In genomic region chr5:16456103-16456832, GRCh38 we compare ENCODE assay signal across 8 cellular contexts. TPM values are rescaled to one million over a fixed set of nuclear protein-coding genes. Genes with fewer than 3 reads are reported as not detected.
DNase-seq lines count a peak whose midpoint lies in the region; ATAC-seq and TF ChIP-seq lines count a peak whose summit lies in the region.

No MANE protein-coding gene starts in this region.

- DNase-seq in AG04450 (ENCODE audit: low read depth, low spot score) (peak; percentile 36), GM12865 (ENCODE audit: low read depth) (peak; percentile 75), MV-4-11 (lab: John Stamatoyannopoulos, UW) (peak; percentile 70), SK-MEL-5 (ENCODE audit: low read depth, low spot score) (peak; percentile 100), cardiac fibroblast (ENCODE audit: low read depth in 2 of 2) (peak; percentile 85 to 91), kidney tubule cell (ENCODE audit: low spot score) (peak; percentile 84)

- CTCF ChIA-PET in AG04450 (lab: Charles Lee): interaction anchor here (0.6 to 6.9 kb wide), 22 partner anchors 9 to 1777 kb away, joined by 3 to 77 read pairs (median 4); partner anchors contain the start of gene ZNF622

- H3K9ac ChIP-seq in subcutaneous abdominal adipose tissue (ENCODE audit: low read length in 5 of 5): peak overlapping the region in 1 of 5 donors; percentile 32

- H3K4me1 ChIP-seq in subcutaneous abdominal adipose tissue (ENCODE audit: control insufficient read depth in 5 of 5, insufficient read depth in 5 of 5, low read length in 5 of 5): peaks cover 0 to 21% (median 10%) of the 10 kb centered on the region in 5 donors

- POLR2A ChIA-PET in AG04450 (lab: Yijun Ruan, JAX): no interaction called here

- in situ Hi-C loops in SK-MEL-5 (cut with HindIII; ENCODE audit: low pct_unique_long_range_greater_than_20kb, low sequenced_read_pairs): no loop called here

- H3K9me3 ChIP-seq in AG04450 (ENCODE audit: control insufficient read depth, insufficient read depth, low read length) (no peaks in the 10 kb centered on the region), subcutaneous abdominal adipose tissue (ENCODE audit: control insufficient read depth in 5 of 5, low read length in 5 of 5) (no peaks in the 10 kb centered on the region)

- H3K27ac ChIP-seq in AG04450 (ENCODE audit: low read depth, low read length): no peak overlapping the region
- peak overlapping the region; percentile 7 for H3K27ac ChIP-seq in subcutaneous abdominal adipose tissue (ENCODE audit: low read depth, low read length)

- peak; percentile 70 for ATAC-seq in HG02610 (IDR thresholded peaks at IDR 0.05; ENCODE audit: unreplicated experiment)

- H3K27me3 ChIP-seq in AG04450 (ENCODE audit: control insufficient read depth, insufficient read depth, low read length) (no peaks in the 10 kb centered on the region), subcutaneous abdominal adipose tissue (ENCODE audit: control insufficient read depth in 5 of 5, insufficient read depth in 4 of 5, low read length in 5 of 5) (no peaks in the 10 kb centered on the region)

- H3K36me3 ChIP-seq in subcutaneous abdominal adipose tissue (ENCODE audit: control insufficient read depth in 5 of 5, insufficient read depth in 5 of 5, low read length in 5 of 5): peaks cover 56 to 72% (median 59%) of the 10 kb centered on the region in 5 donors

- peak; percentile 66 for TF ChIP-seq CTCF in AG04450 (IDR thresholded peaks at IDR 0.05; ENCODE audit: low read depth, low read length)
- peak; percentile 45 for TF ChIP-seq CTCF in GM12865 (IDR thresholded peaks at IDR 0.05; ENCODE audit: insufficient read depth, low read depth, low read length, missing control alignments)
- peak; percentile 60 for TF ChIP-seq CTCF in cardiac fibroblast (IDR thresholded peaks at IDR 0.05; ENCODE audit: low read depth, low read length)

- no peak overlapping the region for H3K4me3 ChIP-seq in AG04450 (ENCODE audit: low read depth, low read length)
- no peak overlapping the region for H3K4me3 ChIP-seq in GM12865 (ENCODE audit: low read depth, low read length)
- H3K4me3 ChIP-seq in cardiac fibroblast (replicated peaks in 1 of 2; ENCODE audit: low read depth in 2 of 2, low read length in 2 of 2): no peak overlapping the region
- H3K4me3 ChIP-seq in subcutaneous abdominal adipose tissue (ENCODE audit: low read depth in 1 of 5, low read length in 5 of 5): no peak overlapping the region

RNA-seq across cellular contexts. Expression of gene ZNF622, which starts 9.3 kb away (rescaled TPM):
- 19.8 and 21.5 TPM in 2 replicates for polyA plus RNA-seq in AG04450 (2011; rRNA removed)
- polyA minus RNA-seq in AG04450 (2011; rRNA and poly(A)+ RNA removed): 15.4 and 15.5 TPM in 2 replicates
- 107 and 112 TPM in 2 replicates for total RNA-seq in SK-MEL-5 (2014; rRNA removed; shearing (Covaris generic))
- polyA plus RNA-seq in SK-MEL-5 (2015; cell fraction: cytosol; rRNA removed): 63.4 and 74.5 TPM in 2 replicates
- polyA plus RNA-seq in SK-MEL-5 (2015; cell fraction: nucleus; rRNA removed): 32.1 and 34.2 TPM in 2 replicates

Comparison
In these comparisons a context has a peak if more than half of its experiments do, and no peak if none do; other contexts are left out.
1. DNase-seq: peak in every context shown above with its lines; median percentile 100 in SK-MEL-5; 88 in cardiac fibroblast; 84 in kidney tubule cell; 75 in GM12865; 70 in MV-4-11; 36 in AG04450.